Comparison of ENCODE assay signal across 7 cellular contexts in genomic region chrX:19801590-19801989, GRCh38.
A peak's percentile ranks its signal among the peaks of the same experiment; 100 is the strongest.
DNase-seq lines count a peak whose midpoint lies in the region; ATAC-seq, FAIRE-seq and TF ChIP-seq lines count a peak whose summit lies in the region.
"Not testable (repeated sequence)": the region's sequence is repeated elsewhere in the genome, so short reads cannot be mapped to it uniquely, and the experiment has no call there.

No MANE protein-coding gene starts in this region.

- peaks cover 25% of the 10 kb centered on the region for H3K36me3 Mint-ChIP-seq in activated T-helper 17 cell treated with anti-CD3 and anti-CD28 coated beads, Interleukin-2, amount 50 U/mL, for 72 hours (ENCODE audit: low read depth)
- H3K36me3 Mint-ChIP-seq in naive thymus-derived CD8-positive, alpha-beta T cell, result not testable (repeated sequence)

- not testable (repeated sequence) for H2AFZ ChIP-seq in OCI-LY7 (ENCODE audit: low read length)

- not testable (repeated sequence) for H3K9me2 ChIP-seq in OCI-LY7 (ENCODE audit: insufficient read depth, low read length)

- not testable (repeated sequence) for DNase-seq in GM12891 (ENCODE audit: insufficient read length, low spot score); naive thymus-derived CD8-positive, alpha-beta T cell
- DNase-seq in OCI-LY7 (ENCODE audit: low spot score), result peak; percentile 37

- not testable (repeated sequence) for BruUV-seq in OCI-LY7 (replicated peaks; lab: Mats Ljungman, UMichigan)

- not testable (repeated sequence) for H3K36me3 ChIP-seq in OCI-LY7 (ENCODE audit: insufficient read depth, low read length)

- not testable (repeated sequence) for H3K27ac Mint-ChIP-seq in activated T-helper 17 cell treated with anti-CD3 and anti-CD28 coated beads, Interleukin-2, amount 50 U/mL, for 72 hours
- peak overlapping the region in 7 of 10 donors; percentile 0 to 98 (median 70) for H3K27ac Mint-ChIP-seq in naive thymus-derived CD8-positive, alpha-beta T cell

- H3K4me2 ChIP-seq in OCI-LY7 (ENCODE audit: low read length), result peak overlapping the region; percentile 83

- peak; percentile 49 for ATAC-seq in GM19324 (IDR thresholded peaks at IDR 0.05; ENCODE audit: low FRiP score, unreplicated experiment)
- peak; percentile 53 for ATAC-seq in HG02642 (IDR thresholded peaks at IDR 0.05; ENCODE audit: poor library complexity, unreplicated experiment)
- peak; percentile 55 for ATAC-seq in HG03432 (IDR thresholded peaks at IDR 0.05; ENCODE audit: unreplicated experiment)
- not testable (repeated sequence) for ATAC-seq in activated T-helper 17 cell treated with anti-CD3 and anti-CD28 coated beads, Interleukin-2, amount 50 U/mL, for 72 hours (replicated peaks); naive thymus-derived CD8-positive, alpha-beta T cell

- intact Hi-C loops in OCI-LY7 (cut with micrococcal nuclease; ENCODE audit: unreplicated experiment), result loop anchor here (10.0 kb wide), 1 partner anchor 63 kb away; no protein-coding TSS in a partner anchor

- not testable (repeated sequence) for H3K9me3 Mint-ChIP-seq in activated T-helper 17 cell treated with anti-CD3 and anti-CD28 coated beads, Interleukin-2, amount 50 U/mL, for 72 hours; naive thymus-derived CD8-positive, alpha-beta T cell

- peaks cover 87% of the 10 kb centered on the region for H3K4me1 ChIP-seq in OCI-LY7 (ENCODE audit: insufficient read depth, low read length, poor library complexity, severe bottlenecking)

- H3K4me3 Mint-ChIP-seq in activated T-helper 17 cell treated with anti-CD3 and anti-CD28 coated beads, Interleukin-2, amount 50 U/mL, for 72 hours, result peak overlapping the region; percentile 64
- H3K4me3 Mint-ChIP-seq in naive thymus-derived CD8-positive, alpha-beta T cell, result peak overlapping the region in 3 of 10 donors; percentile 2 to 57 (median 34)

- H3K27ac ChIP-seq in OCI-LY7 (ENCODE audit: low read depth, low read length, poor library complexity, severe bottlenecking), result peak overlapping the region; percentile 76

- not testable (repeated sequence) for H4K20me1 ChIP-seq in OCI-LY7 (ENCODE audit: insufficient read depth, low read length)

- peak; percentile 50 for FAIRE-seq in GM12891 (lab: Jason Lieb, UNC)

- TF ChIP-seq POLR2A in GM12891 (IDR thresholded peaks at IDR 0.05; ENCODE audit: low read depth, low read length), result not testable (repeated sequence)

- POLR2A ChIA-PET in OCI-LY7 (lab: Charles Lee), result interaction anchor here (0.6 to 2.5 kb wide), 4 partner anchors 11 to 67 kb away, joined by 3 to 9 read pairs (median 6); no protein-coding TSS in a partner anchor
- POLR2A ChIA-PET in naive thymus-derived CD8-positive, alpha-beta T cell (lab: Charles Lee), result interaction anchor here (1.4 to 3.7 kb wide), 2 partner anchors 9 to 55 kb away, joined by 5 to 43 read pairs; no protein-coding TSS in a partner anchor

- H3K4me1 Mint-ChIP-seq in activated T-helper 17 cell treated with anti-CD3 and anti-CD28 coated beads, Interleukin-2, amount 50 U/mL, for 72 hours, result peaks cover 15% of the 10 kb centered on the region
- peaks cover 18 to 72% (median 54%) of the 10 kb centered on the region in 4 donors for H3K4me1 Mint-ChIP-seq in naive thymus-derived CD8-positive, alpha-beta T cell

- TF ChIP-seq CTCF in OCI-LY7 (conservative IDR thresholded peaks at IDR 0.05; ENCODE audit: low read length), result not testable (repeated sequence)

- peak overlapping the region; percentile 59 for H3K4me3 ChIP-seq in OCI-LY7 (ENCODE audit: low read depth, low read length, poor library complexity, severe bottlenecking)

- H3K79me2 ChIP-seq in OCI-LY7 (ENCODE audit: insufficient read depth, low read depth, low read length), result peaks cover 32% of the 10 kb centered on the region; the same call in 1 of the 2 replicates

- H3K9me3 ChIP-seq in OCI-LY7 (ENCODE audit: low read length), result not testable (repeated sequence)

- H3K27me3 Mint-ChIP-seq in activated T-helper 17 cell treated with anti-CD3 and anti-CD28 coated beads, Interleukin-2, amount 50 U/mL, for 72 hours; naive thymus-derived CD8-positive, alpha-beta T cell: not testable (repeated sequence)

- CTCF ChIA-PET in OCI-LY7 (lab: Charles Lee; ENCODE audit: unreplicated experiment), result not testable (repeated sequence)
